ENCODE assay signal across 11 cellular contexts in genomic region chr18:74264303-74265020, GRCh38. TPM values are rescaled to one million over a fixed set of nuclear protein-coding genes. Genes with fewer than 3 reads are reported as not detected.
A peak's percentile ranks its signal among the peaks of the same experiment; 100 is the strongest.
DNase-seq lines count a peak whose midpoint lies in the region; ATAC-seq, FAIRE-seq and TF ChIP-seq lines count a peak whose summit lies in the region.
"Had no signal": no experiment of that assay in that cellular context is flagged by ENCODE, and none has a peak within 500 bp of the region (broad histone marks: within the 10 kb centered on the region; RNA-seq: fewer than 3 reads in every experiment).

No MANE protein-coding gene starts in this region.

- H4K20me1 ChIP-seq in HepG2 (ENCODE audit: insufficient read depth, low read length) = no peaks in the 10 kb centered on the region

- no peak for TF ChIP-seq RAD21 in HepG2 (CRISPR knock-in tag; IDR thresholded peaks at IDR 0.05)

- in situ Hi-C loops in HepG2 (cut with HindIII; ENCODE audit: extremely low pct_ligation_motif_present, low pct_unique_long_range_greater_than_20kb) = no loop called here

- TF ChIP-seq POLR2A in HepG2 (IDR thresholded peaks at IDR 0.05; ENCODE audit: insufficient read depth in 1 of 2, low read depth in 2 of 2, low read length in 2 of 2) (no peak), right lobe of liver (IDR thresholded peaks at IDR 0.05) (no peak), testis (IDR thresholded peaks at IDR 0.05) (no peak)

- no peak overlapping the region for H2AFZ ChIP-seq in HepG2 (ENCODE audit: low read length)

- no TSS peak for BruUV-seq in HepG2 (replicated peaks; lab: Mats Ljungman, UMichigan)

- H3K36me3 ChIP-seq in HepG2 (replicated peaks in 1 of 2; ENCODE audit: control insufficient read depth in 1 of 2, insufficient read depth in 2 of 2, low read length in 2 of 2) (peaks cover 6 to 19% of the 10 kb centered on the region in 2 experiments; a peak in 4 of 5 replicates), right lobe of liver (peaks cover 0 to 60% (median 26%) of the 10 kb centered on the region in 4 donors), testis (ENCODE audit: low read depth, missing control alignments) (no peaks in the 10 kb centered on the region)

- CTCF ChIA-PET in HepG2 (lab: Yijun Ruan, JAX; ENCODE audit: low intra/inter-chr PET ratio, low total read pairs) = no interaction called here

- H3K79me2 ChIP-seq in HepG2 (ENCODE audit: insufficient read depth, low read length) = peaks cover 46% of the 10 kb centered on the region

- intact Hi-C loops in HepG2 (cut with micrococcal nuclease; ENCODE audit: unreplicated experiment) (loop anchor here (5.0 kb wide), 1 partner anchor 32 kb away; no protein-coding TSS in a partner anchor), right lobe of liver (cut with DNase I) (no loop called here), testis (cut with DNase I; ENCODE audit: low total_unique reads) (no loop called here)

- H3K9me3 ChIP-seq in HepG2 (ENCODE audit: low read length) (no peaks in the 10 kb centered on the region), right lobe of liver (no peaks in the 10 kb centered on the region), testis (no peaks in the 10 kb centered on the region)

- H3K9ac ChIP-seq in HepG2 (ENCODE audit: insufficient read depth, low read depth, low read length) = no peak overlapping the region

- no peak overlapping the region for H3K4me2 ChIP-seq in HepG2 (ENCODE audit: low read depth, low read length)

- H3K27ac ChIP-seq in HepG2 (ENCODE audit: extremely low read length, insufficient read depth, low read length) = peak overlapping the region; percentile 77
- H3K27ac ChIP-seq in right lobe of liver = peak overlapping the region in 1 of 3 donors; percentile 80
- no peak overlapping the region for H3K27ac ChIP-seq in testis

- DNase-seq in HepG2 (ENCODE audit: low spot score) (no peak), right lobe of liver (no peak), putamen (ENCODE audit: low spot score) (no peak), testis (no peak), HPDE6-E6E7 (ENCODE audit: extremely low spot score) (no peak)
- DNase-seq in NK-92 treated with Interleukin-12 subunit alpha and Interleukin-12 subunit beta, amount 100 ng/mL, for 24 hours (lab: John Stamatoyannopoulos, UW) = no peak
- DNase-seq: AML-193, right cardiac atrium had no signal

- H3K4me3 ChIP-seq in HepG2 (replicated peaks in 1 of 3; ENCODE audit: insufficient read depth in 1 of 3, low read depth in 2 of 3, low read length in 3 of 3) = no peak overlapping the region
- no peak overlapping the region for H3K4me3 ChIP-seq in right lobe of liver
- H3K4me3 ChIP-seq in testis = no peak overlapping the region
- H3K4me3 ChIP-seq: lung had no signal

- TF ChIP-seq EP300 in HepG2 (IDR thresholded peaks at IDR 0.05; ENCODE audit: low read depth in 2 of 2, low read length in 2 of 2) (no peak), HepG2 (CRISPR knock-in tag; IDR thresholded peaks at IDR 0.05; ENCODE audit: borderline replicate concordance) (no peak)

- POLR2A ChIA-PET in HepG2 (lab: Yijun Ruan, JAX) = no interaction called here

- H3K4me1 ChIP-seq in HepG2 (ENCODE audit: insufficient read depth, low read length) = peaks cover 60% of the 10 kb centered on the region
- peaks cover 0 to 90% (median 32%) of the 10 kb centered on the region in 4 donors for H3K4me1 ChIP-seq in right lobe of liver
- peaks cover 3% of the 10 kb centered on the region for H3K4me1 ChIP-seq in testis

- ATAC-seq in HepG2 (no peak), right lobe of liver (no peak), GM21737 (IDR thresholded peaks at IDR 0.05; ENCODE audit: unreplicated experiment) (peak; percentile 96), HG03442 (IDR thresholded peaks at IDR 0.05; ENCODE audit: unreplicated experiment) (peak; percentile 99)
- ATAC-seq: right cardiac atrium had no signal

- H3K27me3 ChIP-seq in HepG2 (ENCODE audit: control insufficient read depth in 1 of 2, insufficient read depth in 2 of 2, low read length in 2 of 2) (no peaks in the 10 kb centered on the region), right lobe of liver (no peaks in the 10 kb centered on the region), testis (no peaks in the 10 kb centered on the region)

- 76% methylated on average over 10 of the region's 10 CpGs for WGBS in HepG2 (ENCODE audit: low lambda C conversion rate)
- WGBS in right lobe of liver (ENCODE audit: insufficient coverage, low coverage, low lambda C conversion rate, missing lambda C conversion rate) = 43% methylated on average over 6 of the region's 10 CpGs
- WGBS in testis, 2 donors = 70 to 75% methylated on average over 10 of the region's 10 CpGs

- FAIRE-seq in HepG2 (lab: Jason Lieb, UNC) = no peak

- TF ChIP-seq CTCF in HepG2 (CRISPR knock-in tag; IDR thresholded peaks at IDR 0.05) = no peak
- no peak for TF ChIP-seq CTCF in right lobe of liver (IDR thresholded peaks at IDR 0.05)
- no peak for TF ChIP-seq CTCF in testis (IDR thresholded peaks at IDR 0.05)

TF ChIP-seq in HepG2, 621 proteins besides CTCF, POLR2A, EP300 and RAD21 (continues in another document):
- TF ChIP-seq ZNF691 (CRISPR knock-in tag; IDR thresholded peaks at IDR 0.05; ENCODE audit: borderline replicate concordance, low read depth) (no peak), ZNF776 (CRISPR knock-in tag; IDR thresholded peaks at IDR 0.05) (no peak), MAFK (conservative IDR thresholded peaks at IDR 0.05 in 1 of 2, IDR thresholded peaks at IDR 0.05 in 1 of 2; ENCODE audit: low read length in 2 of 2) (no peak), SP4 (CRISPR knock-in tag; IDR thresholded peaks at IDR 0.05) (no peak)

RNA-seq across cellular contexts. Expression of gene CYB5A, which starts 27.3 kb away (rescaled TPM):
- total RNA-seq in HepG2 (2016; rRNA removed; fragmentation: Illumina TruSeq; extraction: Trizol) = 356 and 411 TPM in 2 replicates
- total RNA-seq in HepG2 (2016; cell fraction: cytosol; rRNA removed; fragmentation: Illumina TruSeq; extraction: Trizol; ENCODE audit: low read depth) = 374 and 466 TPM in 2 replicates
- 373 and 443 TPM in 2 replicates for total RNA-seq in HepG2 (2016; cell fraction: insoluble cytoplasmic fraction; rRNA removed; fragmentation: Illumina TruSeq; extraction: Trizol)
- 360 and 432 TPM in 2 replicates for total RNA-seq in HepG2 (2016; cell fraction: membrane; rRNA removed; fragmentation: Illumina TruSeq; extraction: Trizol)
- 129 and 140 TPM in 2 replicates for total RNA-seq in HepG2 (2016; cell fraction: nucleus; rRNA removed; fragmentation: Illumina TruSeq; extraction: Trizol)
- 215 and 233 TPM in 2 replicates for polyA plus RNA-seq in HepG2 (2011; rRNA removed)
- polyA plus RNA-seq in HepG2 (2011; cell fraction: cytosol; rRNA removed) = 375 and 416 TPM in 2 replicates
- polyA plus RNA-seq in HepG2 (2011; cell fraction: nucleus; rRNA removed) = 94.1 and 130 TPM in 2 replicates
- 216 and 218 TPM in 2 replicates for polyA plus RNA-seq in HepG2 (2012)
- polyA plus RNA-seq in HepG2 (2016; cell fraction: cytosol; fragmentation: Illumina TruSeq; extraction: Trizol; ENCODE audit: low read depth) = 479 and 611 TPM in 2 replicates
- 473 and 479 TPM in 2 replicates for polyA plus RNA-seq in HepG2 (2016; cell fraction: insoluble cytoplasmic fraction; fragmentation: Illumina TruSeq; extraction: Trizol; ENCODE audit: low read depth)
- polyA plus RNA-seq in HepG2 (2016; cell fraction: membrane; fragmentation: Illumina TruSeq; extraction: Trizol; ENCODE audit: low read depth) = 378 and 460 TPM in 2 replicates
- polyA plus RNA-seq in HepG2 (2016; cell fraction: nucleus; fragmentation: Illumina TruSeq; extraction: Trizol; ENCODE audit: insufficient read depth, low read depth) = 240 and 246 TPM in 2 replicates
- polyA minus RNA-seq in HepG2 (2011; rRNA and poly(A)+ RNA removed; ENCODE audit: low replicate concordance) = 0.14 and 63.3 TPM in 2 replicates
- polyA minus RNA-seq in HepG2 (2011; cell fraction: cytosol; rRNA and poly(A)+ RNA removed) = 74.5 and 95.0 TPM in 2 replicates
- polyA minus RNA-seq in HepG2 (2011; cell fraction: nucleus; rRNA and poly(A)+ RNA removed) = 40.4 and 58.9 TPM in 2 replicates
- 1,000 to 10,000 TPM in 2 of 6 experiments, 100 to 1,000 TPM in 4; 817 to 1,434 (median 907) TPM for total RNA-seq in right lobe of liver
- 10 to 100 TPM; 77.2 to 96.0 TPM for total RNA-seq in testis
- polyA plus RNA-seq in testis (ENCODE audit: insufficient read depth, low read depth, low replicate concordance) = 126 TPM

RNA-seq across cellular contexts. Expression of gene C18orf63, which starts 51.2 kb away (rescaled TPM):
- total RNA-seq in HepG2 (2016; rRNA removed; fragmentation: Illumina TruSeq; extraction: Trizol) = not detected in 2 replicates
- total RNA-seq in HepG2 (2016; cell fraction: cytosol; rRNA removed; fragmentation: Illumina TruSeq; extraction: Trizol; ENCODE audit: low read depth) = not detected in 2 replicates
- total RNA-seq in HepG2 (2016; cell fraction: insoluble cytoplasmic fraction; rRNA removed; fragmentation: Illumina TruSeq; extraction: Trizol) = not detected in 2 replicates
- not detected in 2 replicates for total RNA-seq in HepG2 (2016; cell fraction: membrane; rRNA removed; fragmentation: Illumina TruSeq; extraction: Trizol)
- total RNA-seq in HepG2 (2016; cell fraction: nucleus; rRNA removed; fragmentation: Illumina TruSeq; extraction: Trizol) = not detected in 2 replicates
- polyA plus RNA-seq in HepG2 (2011; rRNA removed) = 0.01 TPM in 1 of 2 replicates, not detected in the other
- not detected in 2 replicates for polyA plus RNA-seq in HepG2 (2011; cell fraction: cytosol; rRNA removed)
- polyA plus RNA-seq in HepG2 (2011; cell fraction: nucleus; rRNA removed) = not detected in 2 replicates
- not detected in 2 replicates for polyA plus RNA-seq in HepG2 (2012)
- polyA plus RNA-seq in HepG2 (2016; cell fraction: cytosol; fragmentation: Illumina TruSeq; extraction: Trizol; ENCODE audit: low read depth) = not detected in 2 replicates
- not detected in 2 replicates for polyA plus RNA-seq in HepG2 (2016; cell fraction: insoluble cytoplasmic fraction; fragmentation: Illumina TruSeq; extraction: Trizol; ENCODE audit: low read depth)
- not detected in 2 replicates for polyA plus RNA-seq in HepG2 (2016; cell fraction: membrane; fragmentation: Illumina TruSeq; extraction: Trizol; ENCODE audit: low read depth)
- polyA plus RNA-seq in HepG2 (2016; cell fraction: nucleus; fragmentation: Illumina TruSeq; extraction: Trizol; ENCODE audit: insufficient read depth, low read depth) = not detected in 2 replicates
- not detected in 2 replicates for polyA minus RNA-seq in HepG2 (2011; rRNA and poly(A)+ RNA removed; ENCODE audit: low replicate concordance)
- polyA minus RNA-seq in HepG2 (2011; cell fraction: cytosol; rRNA and poly(A)+ RNA removed) = not detected in 2 replicates
- polyA minus RNA-seq in HepG2 (2011; cell fraction: nucleus; rRNA and poly(A)+ RNA removed) = not detected in 2 replicates
- not detected for total RNA-seq in right lobe of liver
- total RNA-seq in testis = 10 to 100 TPM in 1 of 2 donors, 1 to 10 TPM in 1; 9.8 to 22.1 TPM
- 13.7 TPM for polyA plus RNA-seq in testis (ENCODE audit: insufficient read depth, low read depth, low replicate concordance)
- total RNA-seq: right cardiac atrium had no signal
- polyA plus RNA-seq: right cardiac atrium had no signal

Comparison
In these comparisons a context has a peak if more than half of its experiments do, and no peak if none do; other contexts are left out.
1. ATAC-seq: peak in GM21737 (single experiment) and HG03442 (single experiment); none in HepG2 (single experiment) and right lobe of liver (0 of 4).
2. RNA of gene C18orf63, which starts 51.2 kb away (total RNA-seq): 9.8 to 22.1 TPM in testis; not detected in HepG2 and not detected in right lobe of liver; every median in the first group is over 10 times any median in the second.